In genomic region chr4:111641813-111642579, GRCh38 we compare ENCODE assay signal across 8 cellular contexts.
DNase-seq lines count a peak whose midpoint lies in the region; ATAC-seq lines count a peak whose summit lies in the region.

No MANE protein-coding gene starts in this region.

- H3K27ac Mint-ChIP-seq in activated naive CD8-positive, alpha-beta T cell treated with anti-CD3 and anti-CD28 coated beads, Interleukin-2, amount 10 ng/mL, durations not matched to agents 7 days and 5 days = no peak overlapping the region

- no peaks in the 10 kb centered on the region for H3K27me3 Mint-ChIP-seq in activated naive CD8-positive, alpha-beta T cell treated with anti-CD3 and anti-CD28 coated beads, Interleukin-2, amount 10 ng/mL, durations not matched to agents 7 days and 5 days

- POLR2A ChIA-PET in activated naive CD8-positive, alpha-beta T cell treated with anti-CD3 and anti-CD28 coated beads, Interleukin-2, amount 10 ng/mL, durations not matched to agents 7 days and 5 days (lab: Charles Lee) = no interaction called here

- no peaks in the 10 kb centered on the region for H3K9me3 Mint-ChIP-seq in activated naive CD8-positive, alpha-beta T cell treated with anti-CD3 and anti-CD28 coated beads, Interleukin-2, amount 10 ng/mL, durations not matched to agents 7 days and 5 days

- no peaks in the 10 kb centered on the region for H3K36me3 Mint-ChIP-seq in activated naive CD8-positive, alpha-beta T cell treated with anti-CD3 and anti-CD28 coated beads, Interleukin-2, amount 10 ng/mL, durations not matched to agents 7 days and 5 days

- ATAC-seq in GM21360 (IDR thresholded peaks at IDR 0.05; ENCODE audit: unreplicated experiment) = peak; percentile 99
- ATAC-seq in HG03469 (IDR thresholded peaks at IDR 0.05; ENCODE audit: unreplicated experiment) = peak; percentile 90
- ATAC-seq in activated naive CD8-positive, alpha-beta T cell treated with anti-CD3 and anti-CD28 coated beads, Interleukin-2, amount 10 ng/mL, durations not matched to agents 7 days and 5 days (ENCODE audit: low read depth) = peak; percentile 68
- ATAC-seq in left cardiac atrium = peak; percentile 76 to 89

- H3K4me1 Mint-ChIP-seq in activated naive CD8-positive, alpha-beta T cell treated with anti-CD3 and anti-CD28 coated beads, Interleukin-2, amount 10 ng/mL, durations not matched to agents 7 days and 5 days = no peaks in the 10 kb centered on the region

- H3K4me3 Mint-ChIP-seq in activated naive CD8-positive, alpha-beta T cell treated with anti-CD3 and anti-CD28 coated beads, Interleukin-2, amount 10 ng/mL, durations not matched to agents 7 days and 5 days = no peak overlapping the region

- intact Hi-C loops in left cardiac atrium (cut with DNase I) = loop anchor here (2.0 to 10.0 kb wide), 3 partner anchors 210 to 389 kb away; no protein-coding TSS in a partner anchor

- DNase-seq in GM03348 (ENCODE audit: low spot score) (peak; percentile 76), NCI-H524 treated with DMSO at 0.1 percent for 48 hours (lab: John Stamatoyannopoulos, UW) (peak; percentile 23), left cardiac atrium (peak; percentile 44), retina (peak; percentile 63)
- DNase-seq in activated naive CD8-positive, alpha-beta T cell treated with anti-CD3 and anti-CD28 coated beads, Interleukin-2, amount 10 ng/mL, durations not matched to agents 7 days and 5 days = no peak
- no peak for DNase-seq in activated naive CD4-positive, alpha-beta T cell treated with anti-CD3 and anti-CD28 coated beads, Interleukin-2, amount 50 U/mL, for 16 hours

Comparison
In these comparisons a context has a peak if more than half of its experiments do, and no peak if none do; other contexts are left out.
1. DNase-seq: peak in GM03348 (single experiment), NCI-H524 treated with DMSO at 0.1 percent for 48 hours (single experiment), left cardiac atrium (single experiment) and retina (single experiment); none in activated naive CD8-positive, alpha-beta T cell treated with anti-CD3 and anti-CD28 coated beads, Interleukin-2, amount 10 ng/mL, durations not matched to agents 7 days and 5 days (single experiment) and activated naive CD4-positive, alpha-beta T cell treated with anti-CD3 and anti-CD28 coated beads, Interleukin-2, amount 50 U/mL, for 16 hours (single experiment).
2. Peak in every context shown above with its lines, with median percentiles within 50 percentile points of each other: ATAC-seq.